19 cellular contexts compared by ENCODE assay signal in the genomic region with DNA sequence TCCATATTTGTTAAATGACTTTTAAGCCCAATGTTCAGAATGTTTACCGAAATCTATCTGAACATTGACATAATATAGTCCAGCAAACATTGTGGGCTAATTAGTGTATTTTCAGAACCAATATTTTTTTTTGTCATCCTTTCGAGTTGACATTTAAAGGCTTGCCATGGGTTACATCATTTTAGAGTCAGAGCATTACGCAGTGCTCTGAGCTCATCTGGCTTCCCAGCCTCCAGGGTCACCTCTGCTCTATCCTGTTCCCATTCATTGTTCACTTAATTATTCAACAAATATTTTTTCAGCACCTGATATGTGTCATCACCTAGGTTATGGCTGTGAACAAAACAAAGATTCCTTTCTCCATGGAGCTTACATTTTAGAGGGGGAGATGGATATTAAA.
"Had no signal": no experiment of that assay in that cellular context is flagged by ENCODE, and none has a peak within 500 bp of the region (broad histone marks: within the 10 kb centered on the region; RNA-seq: fewer than 3 reads in every experiment).

No MANE protein-coding gene starts in this region.

- H3K27me3 Mint-ChIP-seq: activated B cell treated with CpG ODN at 0.5 μM for 24 hours; activated naive CD4-positive, alpha-beta T cell treated with anti-CD3 and anti-CD28 coated beads, Interleukin-2, amount 50 U/mL, for 24 hours; activated naive CD8-positive, alpha-beta T cell treated with anti-CD3 and anti-CD28 coated beads, Interleukin-2, amount 50 U/mL, for 24 hours; stimulated activated naive CD8-positive, alpha-beta T cell treated with anti-CD3 and anti-CD28 coated beads, Interleukin-15, Interleukin-2, amounts not matched to agents 100 ng/mL and 50 ng/mL, for 24 hours had no signal

- H3K4me3 Mint-ChIP-seq: activated B cell treated with CpG ODN at 0.5 μM for 24 hours; activated CD8-positive, alpha-beta memory T cell treated with anti-CD3 and anti-CD28 coated beads, Interleukin-2, amount 10 ng/mL, durations not matched to agents 7 days and 5 days; activated CD8-positive, alpha-beta T cell treated with anti-CD3 and anti-CD28 coated beads, Interleukin-2, amount 10 ng/mL, durations not matched to agents 7 days and 5 days; activated naive CD4-positive, alpha-beta T cell treated with anti-CD3 and anti-CD28 coated beads, Interleukin-2, amount 50 U/mL, for 24 hours; activated naive CD8-positive, alpha-beta T cell treated with anti-CD3 and anti-CD28 coated beads, Interleukin-2, amount 50 U/mL, for 24 hours; mesothelial cell of epicardium; naive B cell; nephron progenitor cell; stimulated activated effector memory CD8-positive, alpha-beta T cell treated with anti-CD3 and anti-CD28 coated beads, Interleukin-12 subunit alpha, Interleukin-12 subunit beta, amount 100 ng/mL, for 72 hours; stimulated activated naive CD8-positive, alpha-beta T cell treated with anti-CD3 and anti-CD28 coated beads, Interleukin-15, Interleukin-2, amounts not matched to agents 100 ng/mL and 50 ng/mL, for 24 hours; T-helper 2 cell treated with Interferon-gamma antibody and Interleukin-4, amounts not matched to agents 5 μg/mL and 100 μg/mL, for 36 hours; type B pancreatic cell had no signal

- H3K4me1 Mint-ChIP-seq: activated B cell treated with CpG ODN at 0.5 μM for 24 hours; activated naive CD4-positive, alpha-beta T cell treated with anti-CD3 and anti-CD28 coated beads, Interleukin-2, amount 50 U/mL, for 24 hours; activated naive CD8-positive, alpha-beta T cell treated with anti-CD3 and anti-CD28 coated beads, Interleukin-2, amount 50 U/mL, for 24 hours; mesothelial cell of epicardium; naive B cell; stimulated activated effector memory CD8-positive, alpha-beta T cell treated with anti-CD3 and anti-CD28 coated beads, Interleukin-12 subunit alpha, Interleukin-12 subunit beta, amount 100 ng/mL, for 72 hours had no signal

- DNase-seq: activated B cell treated with CpG ODN at 0.5 μM for 24 hours; activated CD4-positive, alpha-beta T cell treated with anti-CD3 and anti-CD28 coated beads, Interleukin-2, amount 50 U/mL, for 1 hour; activated CD8-positive, alpha-beta memory T cell treated with anti-CD3 and anti-CD28 coated beads, Interleukin-2, amount 10 ng/mL, durations not matched to agents 7 days and 5 days; activated CD8-positive, alpha-beta T cell treated with anti-CD3 and anti-CD28 coated beads, Interleukin-2, amount 10 ng/mL, durations not matched to agents 7 days and 5 days; activated naive CD8-positive, alpha-beta T cell treated with anti-CD3 and anti-CD28 coated beads, Interleukin-2, amount 50 U/mL, for 24 hours; activated T-cell treated with anti-CD3 and anti-CD28 coated beads, Interleukin-2, amount 50 U/mL, for 48 hours; central memory CD4-positive, alpha-beta T cell; effector CD4-positive, alpha-beta T cell; naive B cell; nephron progenitor cell; right lobe of liver; stimulated activated CD4-positive, alpha-beta T cell treated with anti-CD3 and anti-CD28 coated beads, Interleukin-4, amount 100 ng/mL, for 24 hours had no signal

- H3K27ac Mint-ChIP-seq: activated B cell treated with CpG ODN at 0.5 μM for 24 hours; activated CD8-positive, alpha-beta memory T cell treated with anti-CD3 and anti-CD28 coated beads, Interleukin-2, amount 10 ng/mL, durations not matched to agents 7 days and 5 days; activated CD8-positive, alpha-beta T cell treated with anti-CD3 and anti-CD28 coated beads, Interleukin-2, amount 10 ng/mL, durations not matched to agents 7 days and 5 days; activated naive CD4-positive, alpha-beta T cell treated with anti-CD3 and anti-CD28 coated beads, Interleukin-2, amount 50 U/mL, for 24 hours; activated naive CD8-positive, alpha-beta T cell treated with anti-CD3 and anti-CD28 coated beads, Interleukin-2, amount 50 U/mL, for 24 hours; activated T-helper 2 cell treated with anti-CD3 and anti-CD28 coated beads, Interferon-gamma antibody, Interleukin-2, Interleukin-4, amounts not matched to agents 10 μg/mL and 5 μg/mL and 100 μg/mL, durations not matched to agents 14 hours and 24 hours and 36 hours; mesothelial cell of epicardium; nephron progenitor cell; stimulated activated effector memory CD8-positive, alpha-beta T cell treated with anti-CD3 and anti-CD28 coated beads, Interleukin-12 subunit alpha, Interleukin-12 subunit beta, amount 100 ng/mL, for 72 hours; stimulated activated naive CD8-positive, alpha-beta T cell treated with anti-CD3 and anti-CD28 coated beads, Interleukin-15, Interleukin-2, amounts not matched to agents 100 ng/mL and 50 ng/mL, for 24 hours; T-helper 2 cell treated with Interferon-gamma antibody and Interleukin-4, amounts not matched to agents 5 μg/mL and 100 μg/mL, for 36 hours; type B pancreatic cell had no signal

- ATAC-seq: activated CD8-positive, alpha-beta memory T cell treated with anti-CD3 and anti-CD28 coated beads, Interleukin-2, amount 10 ng/mL, durations not matched to agents 7 days and 5 days; activated CD8-positive, alpha-beta T cell treated with anti-CD3 and anti-CD28 coated beads, Interleukin-2, amount 10 ng/mL, durations not matched to agents 7 days and 5 days; activated naive CD8-positive, alpha-beta T cell treated with anti-CD3 and anti-CD28 coated beads, Interleukin-2, amount 50 U/mL, for 24 hours; right lobe of liver; stimulated activated effector memory CD8-positive, alpha-beta T cell treated with anti-CD3 and anti-CD28 coated beads, Interleukin-12 subunit alpha, Interleukin-12 subunit beta, amount 100 ng/mL, for 72 hours had no signal

- H3K9me3 Mint-ChIP-seq: activated naive CD4-positive, alpha-beta T cell treated with anti-CD3 and anti-CD28 coated beads, Interleukin-2, amount 50 U/mL, for 24 hours; activated naive CD8-positive, alpha-beta T cell treated with anti-CD3 and anti-CD28 coated beads, Interleukin-2, amount 50 U/mL, for 24 hours; activated T-helper 2 cell treated with anti-CD3 and anti-CD28 coated beads, Interferon-gamma antibody, Interleukin-2, Interleukin-4, amounts not matched to agents 10 μg/mL and 5 μg/mL and 100 μg/mL, durations not matched to agents 14 hours and 24 hours and 36 hours; stimulated activated effector memory CD8-positive, alpha-beta T cell treated with anti-CD3 and anti-CD28 coated beads, Interleukin-12 subunit alpha, Interleukin-12 subunit beta, amount 100 ng/mL, for 72 hours; stimulated activated naive CD8-positive, alpha-beta T cell treated with anti-CD3 and anti-CD28 coated beads, Interleukin-15, Interleukin-2, amounts not matched to agents 100 ng/mL and 50 ng/mL, for 24 hours; T-helper 2 cell treated with Interferon-gamma antibody and Interleukin-4, amounts not matched to agents 5 μg/mL and 100 μg/mL, for 36 hours had no signal
